In genomic region chr17:19022747-19023146, GRCh38 we compare ENCODE assay signal across 25 cellular contexts. TPM values are rescaled to one million over a fixed set of nuclear protein-coding genes. Genes with fewer than 3 reads are reported as not detected.
DNase-seq lines count a peak whose midpoint lies in the region; ATAC-seq and TF ChIP-seq lines count a peak whose summit lies in the region.
"Had no signal": no experiment of that assay in that cellular context is flagged by ENCODE, and none has a peak within 500 bp of the region (broad histone marks: within the 10 kb centered on the region; RNA-seq: fewer than 3 reads in every experiment).

No MANE protein-coding gene starts in this region.

- WGBS in SK-N-SH (ENCODE audit: low lambda C conversion rate) = 87% methylated on average over 5 of the region's 6 CpGs
- WGBS in trophoblast cell (ENCODE audit: extremely low coverage, insufficient coverage, insufficient read length) = no CpG with 5 or more reads among the region's 6 CpGs

- CTCF ChIA-PET in SK-N-SH (lab: Yijun Ruan, JAX) = interaction anchor here (3.6 kb wide), 1 partner anchor 62 kb away, joined by 26 read pairs; no protein-coding TSS in a partner anchor

- H2AFZ ChIP-seq in SK-N-SH (ENCODE audit: low read depth) (no peak overlapping the region), trophoblast cell (ENCODE audit: insufficient read depth, low read length, poor library complexity) (no peak overlapping the region)

- H3K4me3 ChIP-seq in SK-N-SH (ENCODE audit: low read depth in 2 of 2, low read length in 1 of 2) (no peak overlapping the region), trophoblast cell (ENCODE audit: low read depth, low read length) (no peak overlapping the region)
- H3K4me3 ChIP-seq: breast epithelium had no signal

- H3K4me3 Mint-ChIP-seq in IgD-negative memory B cell = no peak overlapping the region
- no peak overlapping the region for H3K4me3 Mint-ChIP-seq in endothelial cell (ENCODE audit: unreplicated experiment)
- H3K4me3 Mint-ChIP-seq in type B pancreatic cell = no peak overlapping the region
- H3K4me3 Mint-ChIP-seq: activated CD4-positive, alpha-beta T cell treated with anti-CD3 and anti-CD28 coated beads, Interleukin-2, amount 10 ng/mL, durations not matched to agents 24 days and 14 days; mesothelial cell of epicardium; nephron had no signal

- H3K79me2 ChIP-seq in SK-N-SH (ENCODE audit: insufficient read depth) (no peaks in the 10 kb centered on the region), trophoblast cell (ENCODE audit: control insufficient read depth, insufficient read depth, low read length, poor library complexity) (no peaks in the 10 kb centered on the region)

- H3K9me2 ChIP-seq in SK-N-SH = no peaks in the 10 kb centered on the region

- no peak overlapping the region for H2AK5ac ChIP-seq in trophoblast cell (ENCODE audit: low read length)

- H3K14ac ChIP-seq in trophoblast cell (ENCODE audit: low read length) = no peak overlapping the region

- DNase-seq in SK-N-SH (no peak), endothelial cell (ENCODE audit: low spot score) (no peak), posterior vena cava (ENCODE audit: low spot score) (peak; percentile 55), type B pancreatic cell (ENCODE audit: extremely low spot score, unreplicated experiment) (no peak), trophoblast cell (no peak)
- no peak for DNase-seq in NK-92 treated with Interleukin-12 subunit alpha and Interleukin-12 subunit beta, amount 100 ng/mL, for 24 hours (lab: John Stamatoyannopoulos, UW)
- DNase-seq: 8988T; activated CD4-positive, alpha-beta T cell treated with anti-CD3 and anti-CD28 coated beads, Interleukin-2, amount 10 ng/mL, durations not matched to agents 24 days and 14 days; cortex of kidney; DND-41; Karpas-422; MV-4-11; NCI-H1694; NCI-H2171 treated with DMSO at 0.1 percent for 48 hours; NCI-H524 treated with DMSO at 0.1 percent for 48 hours; stimulated activated CD4-positive, alpha-beta T cell treated with anti-CD3 and anti-CD28 coated beads, Interleukin-1b, Interleukin-23, amount 100 ng/mL, for 48 hours; stimulated activated naive CD4-positive, alpha-beta T cell; SW 1271 had no signal

- H3K9me3 ChIP-seq in SK-N-SH = no peaks in the 10 kb centered on the region
- H3K9me3 ChIP-seq in trophoblast cell (ENCODE audit: insufficient read depth, low read depth, low read length) = no peaks in the 10 kb centered on the region
- H3K9me3 ChIP-seq: breast epithelium had no signal

- TF ChIP-seq CTCF in SK-N-SH (IDR thresholded peaks at IDR 0.05) = no peak
- no peak for TF ChIP-seq CTCF in endothelial cell (IDR thresholded peaks at IDR 0.05; ENCODE audit: unreplicated experiment)
- no peak for TF ChIP-seq CTCF in type B pancreatic cell (conservative IDR thresholded peaks at IDR 0.05)

- H3K18ac ChIP-seq in trophoblast cell (ENCODE audit: low read length) = no peak overlapping the region

- no peak overlapping the region for H2BK5ac ChIP-seq in trophoblast cell (ENCODE audit: low read depth, low read length, poor library complexity)

- no peak overlapping the region for H3K4ac ChIP-seq in trophoblast cell (ENCODE audit: low read depth, low read length)

- no peak overlapping the region for H4K8ac ChIP-seq in trophoblast cell (ENCODE audit: low read depth, low read length)

- H2BK12ac ChIP-seq in trophoblast cell (ENCODE audit: low read length) = no peak overlapping the region

- POLR2A ChIA-PET in SK-N-SH (lab: Yijun Ruan, JAX) = interaction anchor here (1.1 kb wide), 2 partner anchors 59 to 62 kb away, joined by 3 read pairs; no protein-coding TSS in a partner anchor

- no peak overlapping the region for H3K9ac ChIP-seq in SK-N-SH
- no peak overlapping the region for H3K9ac ChIP-seq in trophoblast cell (ENCODE audit: low read length)

- H3K9me3 Mint-ChIP-seq in IgD-negative memory B cell (no peaks in the 10 kb centered on the region), endothelial cell (ENCODE audit: unreplicated experiment) (no peaks in the 10 kb centered on the region), type B pancreatic cell (no peaks in the 10 kb centered on the region)
- H3K9me3 Mint-ChIP-seq: activated CD4-positive, alpha-beta T cell treated with anti-CD3 and anti-CD28 coated beads, Interleukin-2, amount 10 ng/mL, durations not matched to agents 24 days and 14 days; mesothelial cell of epicardium; nephron had no signal

- H3K23ac ChIP-seq in trophoblast cell (ENCODE audit: low read length) = no peak overlapping the region

- ATAC-seq in SK-N-SH treated with all-trans-retinoic acid at 6 μM for 48 hours = no peak

- no peaks in the 10 kb centered on the region for H3K36me3 ChIP-seq in SK-N-SH (replicated peaks in 1 of 2; ENCODE audit: control insufficient read depth in 1 of 2, insufficient read depth in 2 of 2, low read length in 1 of 2)
- H3K36me3 ChIP-seq in trophoblast cell (ENCODE audit: control insufficient read depth in 1 of 2, insufficient read depth in 2 of 2, low read length in 2 of 2) = no peaks in the 10 kb centered on the region
- H3K36me3 ChIP-seq: breast epithelium had no signal

- intact Hi-C loops in posterior vena cava (cut with DNase I) = no loop called here

- H3K27me3 Mint-ChIP-seq in IgD-negative memory B cell = no peaks in the 10 kb centered on the region
- H3K27me3 Mint-ChIP-seq in endothelial cell (ENCODE audit: unreplicated experiment) = peaks cover 23% of the 10 kb centered on the region
- H3K27me3 Mint-ChIP-seq in type B pancreatic cell = no peaks in the 10 kb centered on the region
- H3K27me3 Mint-ChIP-seq: activated CD4-positive, alpha-beta T cell treated with anti-CD3 and anti-CD28 coated beads, Interleukin-2, amount 10 ng/mL, durations not matched to agents 24 days and 14 days had no signal

- no peak for TF ChIP-seq RAD21 in SK-N-SH (IDR thresholded peaks at IDR 0.05; ENCODE audit: low read length)

- no peak overlapping the region for H2BK120ac ChIP-seq in trophoblast cell (ENCODE audit: insufficient read depth, low read length, poor library complexity)

- H3K27ac Mint-ChIP-seq in IgD-negative memory B cell = peak overlapping the region in 2 of 3 donors; percentile 68 to 78
- H3K27ac Mint-ChIP-seq in endothelial cell (ENCODE audit: unreplicated experiment) = peak overlapping the region; percentile 36
- H3K27ac Mint-ChIP-seq in type B pancreatic cell = no peak overlapping the region
- H3K27ac Mint-ChIP-seq: activated CD4-positive, alpha-beta T cell treated with anti-CD3 and anti-CD28 coated beads, Interleukin-2, amount 10 ng/mL, durations not matched to agents 24 days and 14 days; mesothelial cell of epicardium; nephron had no signal

- H3K36me3 Mint-ChIP-seq in IgD-negative memory B cell (peaks cover 3% of the 10 kb centered on the region), endothelial cell (ENCODE audit: low read depth, unreplicated experiment) (peaks cover 22% of the 10 kb centered on the region), type B pancreatic cell (no peaks in the 10 kb centered on the region)
- H3K36me3 Mint-ChIP-seq: mesothelial cell of epicardium had no signal

- H3K4me1 ChIP-seq in SK-N-SH (ENCODE audit: control insufficient read depth in 1 of 2, insufficient read depth in 2 of 2, low read depth in 1 of 2, low read length in 1 of 2) (peaks cover 0 to 14% of the 10 kb centered on the region in 2 experiments; a peak in 1 of 4 replicates), trophoblast cell (ENCODE audit: control insufficient read depth in 1 of 2, insufficient read depth in 2 of 2, low read length in 2 of 2) (peaks cover 0 to 11% of the 10 kb centered on the region in 2 experiments)
- H3K4me1 ChIP-seq: breast epithelium had no signal

- peak overlapping the region in 1 of 2 experiments; percentile 1; a peak in 1 of 4 replicates for H3K27ac ChIP-seq in SK-N-SH (ENCODE audit: low read depth in 2 of 2, low read length in 1 of 2)
- H3K27ac ChIP-seq in trophoblast cell (ENCODE audit: low read depth, low read length) = no peak overlapping the region
- H3K27ac ChIP-seq: breast epithelium had no signal

- H4K91ac ChIP-seq in trophoblast cell (ENCODE audit: low read depth, low read length) = no peak overlapping the region

- H4K12ac ChIP-seq in trophoblast cell (ENCODE audit: low read depth, low read length) = no peak overlapping the region

- no peaks in the 10 kb centered on the region for H3K79me1 ChIP-seq in trophoblast cell (ENCODE audit: low read length)

- no peaks in the 10 kb centered on the region for H3K27me3 ChIP-seq in SK-N-SH (ENCODE audit: insufficient read depth)
- no peaks in the 10 kb centered on the region for H3K27me3 ChIP-seq in trophoblast cell (ENCODE audit: insufficient read depth, low read length)
- H3K27me3 ChIP-seq: breast epithelium had no signal

- H3K4me2 ChIP-seq in SK-N-SH (no peak overlapping the region), trophoblast cell (ENCODE audit: low read length) (no peak overlapping the region)

- peaks cover 5% of the 10 kb centered on the region for H3F3A ChIP-seq in SK-N-SH (replicated peaks; ENCODE audit: insufficient read depth)

- peaks cover 15 to 20% (median 16%) of the 10 kb centered on the region in 3 donors for H3K4me1 Mint-ChIP-seq in IgD-negative memory B cell
- peaks cover 4% of the 10 kb centered on the region for H3K4me1 Mint-ChIP-seq in endothelial cell (ENCODE audit: unreplicated experiment)
- H3K4me1 Mint-ChIP-seq in type B pancreatic cell (ENCODE audit: unreplicated experiment) = peaks cover 12% of the 10 kb centered on the region

- H4K20me1 ChIP-seq in SK-N-SH (ENCODE audit: insufficient read depth) = no peaks in the 10 kb centered on the region

- TF ChIP-seq EP300 in SK-N-SH (IDR thresholded peaks at IDR 0.05; ENCODE audit: borderline replicate concordance in 1 of 2, low read depth in 1 of 2, low read length in 1 of 2) = no peak

TF ChIP-seq in SK-N-SH, 30 proteins besides CTCF, POLR2A, EP300 and RAD21 (continues in another document):
- peak; percentile 64 for TF ChIP-seq GATA2 (CRISPR knock-in tag; IDR thresholded peaks at IDR 0.05)

RNA-seq across cellular contexts. Expression of gene FAM83G, which starts 18.2 kb away (rescaled TPM):
- 6.4 and 6.5 TPM in 2 replicates for polyA plus RNA-seq in SK-N-SH (2012; rRNA removed)
- 2.2 and 3.8 TPM in 2 replicates for polyA plus RNA-seq in SK-N-SH (2012; cell fraction: cytosol; rRNA removed)
- 13.1 and 14.0 TPM in 2 replicates for polyA plus RNA-seq in SK-N-SH (2012; cell fraction: nucleus; rRNA removed)
- polyA plus RNA-seq in IgD-negative memory B cell = 6.8 TPM
- 1.6 TPM for total RNA-seq in endothelial cell (ENCODE audit: unreplicated experiment)
- 10 to 100 TPM in 1 of 2 donors, 1 to 10 TPM in 1; 2.8 to 10.9 TPM for total RNA-seq in posterior vena cava
- 8.3 and 18.5 TPM in 2 replicates for total RNA-seq in type B pancreatic cell (ENCODE audit: low replicate concordance)
- polyA plus RNA-seq in trophoblast cell (2013) = 29.3 and 31.0 TPM in 2 replicates

RNA-seq across cellular contexts. Expression of gene GRAP, which starts 24.0 kb away (rescaled TPM):
- polyA plus RNA-seq in SK-N-SH (2012; rRNA removed) (0.02 TPM in 1 of 2 replicates, not detected in the other), IgD-negative memory B cell (123 TPM)
- polyA plus RNA-seq in SK-N-SH (2012; cell fraction: cytosol; rRNA removed) = 0.01 TPM in 2 replicates
- 0.25 and 0.27 TPM in 2 replicates for polyA plus RNA-seq in SK-N-SH (2012; cell fraction: nucleus; rRNA removed)
- total RNA-seq in endothelial cell (ENCODE audit: unreplicated experiment) (50.2 TPM), posterior vena cava (1 to 10 TPM; 4.0 to 6.8 TPM), type B pancreatic cell (ENCODE audit: low replicate concordance) (0.22 TPM in 1 of 2 replicates, not detected in the other)
- polyA plus RNA-seq in trophoblast cell (2013) = 1.3 and 1.6 TPM in 2 replicates
- total RNA-seq: fibroblast of lung, RPMI7951 had no signal
